Comparison of ENCODE assay signal across 26 cellular contexts in genomic region chr19:29001006-29001921, GRCh38.
DNase-seq lines count a peak whose midpoint lies in the region; ATAC-seq and TF ChIP-seq lines count a peak whose summit lies in the region.
"Had no signal": no experiment of that assay in that cellular context is flagged by ENCODE, and none has a peak within 500 bp of the region (broad histone marks: within the 10 kb centered on the region; RNA-seq: fewer than 3 reads in every experiment).

No MANE protein-coding gene starts in this region.

- H3K9me3 Mint-ChIP-seq in MCF 10A (ENCODE audit: unreplicated experiment) (peaks cover 27% of the 10 kb centered on the region), Calu3 (ENCODE audit: low read depth, unreplicated experiment) (no peaks in the 10 kb centered on the region), H9 (peaks cover 21 to 30% of the 10 kb centered on the region in 2 experiments)
- peaks cover 11% of the 10 kb centered on the region for H3K9me3 Mint-ChIP-seq in activated naive CD4-positive, alpha-beta T cell treated with anti-CD3 and anti-CD28 coated beads, Interleukin-2, amount 10 ng/mL, durations not matched to agents 7 days and 5 days
- peaks cover 3% of the 10 kb centered on the region for H3K9me3 Mint-ChIP-seq in CD4-positive, alpha-beta T cell

- H3K4me2 ChIP-seq in mesendoderm (ENCODE audit: low read length) (no peak overlapping the region), H9 (ENCODE audit: insufficient read depth, insufficient read length, low read length) (no peak overlapping the region)

- H3K27me3 ChIP-seq in breast epithelium (peaks cover 0 to 4% of the 10 kb centered on the region in 2 donors), mesendoderm (ENCODE audit: insufficient read depth, low read length, poor library complexity) (no peaks in the 10 kb centered on the region), H9 (ENCODE audit: insufficient read depth, low read length) (no peaks in the 10 kb centered on the region)
- no peaks in the 10 kb centered on the region for H3K27me3 ChIP-seq in CD4-positive, alpha-beta T cell (ENCODE audit: control insufficient read depth, insufficient read depth, low read length)
- H3K27me3 ChIP-seq: ascending aorta, neutrophil had no signal

- no peak overlapping the region; the same call in 1 of the 2 replicates for H3K14ac ChIP-seq in H9 (ENCODE audit: insufficient read depth, low read length)

- CTCF ChIA-PET in MCF 10A (lab: Yijun Ruan, JAX), result no interaction called here
- CTCF ChIA-PET in activated naive CD4-positive, alpha-beta T cell treated with anti-CD3 and anti-CD28 coated beads, Interleukin-2, amount 10 ng/mL, durations not matched to agents 7 days and 5 days (lab: Charles Lee), result no interaction called here
- CTCF ChIA-PET in CD4-positive, alpha-beta T cell (lab: Charles Lee), result no interaction called here
- CTCF ChIA-PET in Calu3 (lab: Charles Lee), result no interaction called here

- H3K18ac ChIP-seq in mesendoderm (ENCODE audit: low read length) (no peak overlapping the region), H9 (ENCODE audit: insufficient read length, low read depth, low read length) (no peak overlapping the region)

- no peaks in the 10 kb centered on the region for H3K4me1 Mint-ChIP-seq in MCF 10A (ENCODE audit: insufficient read depth, unreplicated experiment)
- H3K4me1 Mint-ChIP-seq in activated naive CD4-positive, alpha-beta T cell treated with anti-CD3 and anti-CD28 coated beads, Interleukin-2, amount 10 ng/mL, durations not matched to agents 7 days and 5 days, result no peaks in the 10 kb centered on the region
- H3K4me1 Mint-ChIP-seq in CD4-positive, alpha-beta T cell (ENCODE audit: low read depth), result no peaks in the 10 kb centered on the region
- peaks cover 22% of the 10 kb centered on the region for H3K4me1 Mint-ChIP-seq in Calu3 (ENCODE audit: low read depth, unreplicated experiment)
- H3K4me1 Mint-ChIP-seq in H9, result peaks cover 24 to 31% of the 10 kb centered on the region in 2 experiments
- H3K4me1 Mint-ChIP-seq: stimulated activated effector memory CD8-positive, alpha-beta T cell treated with anti-CD3 and anti-CD28 coated beads, Interleukin-12 subunit alpha, Interleukin-12 subunit beta, amount 100 ng/mL, for 72 hours had no signal

- no peak overlapping the region for H3K4me3 Mint-ChIP-seq in MCF 10A (ENCODE audit: unreplicated experiment)
- H3K4me3 Mint-ChIP-seq in activated naive CD4-positive, alpha-beta T cell treated with anti-CD3 and anti-CD28 coated beads, Interleukin-2, amount 10 ng/mL, durations not matched to agents 7 days and 5 days, result no peak overlapping the region
- no peak overlapping the region for H3K4me3 Mint-ChIP-seq in CD4-positive, alpha-beta T cell
- no peak overlapping the region for H3K4me3 Mint-ChIP-seq in Calu3 (ENCODE audit: low read depth, unreplicated experiment)
- no peak overlapping the region for H3K4me3 Mint-ChIP-seq in H9
- H3K4me3 Mint-ChIP-seq: activated CD8-positive, alpha-beta T cell treated with anti-CD3 and anti-CD28 coated beads, Interleukin-2, amount 10 ng/mL, durations not matched to agents 7 days and 5 days; activated naive CD4-positive, alpha-beta T cell treated with anti-CD3 and anti-CD28 coated beads for 36 hours; activated T-cell treated with anti-CD3 and anti-CD28 coated beads, Interleukin-2, amount 50 U/mL, for 24 hours; stimulated activated effector memory CD8-positive, alpha-beta T cell treated with anti-CD3 and anti-CD28 coated beads, Interleukin-12 subunit alpha, Interleukin-12 subunit beta, amount 100 ng/mL, for 72 hours had no signal

- H4K5ac ChIP-seq in mesendoderm (ENCODE audit: low read length), result no peak overlapping the region
- H4K5ac ChIP-seq in H9 (ENCODE audit: insufficient read length, low read depth, low read length), result no peak overlapping the region

- TF ChIP-seq CTCF in breast epithelium (IDR thresholded peaks at IDR 0.05) (no peak), MCF 10A (IDR thresholded peaks at IDR 0.05; ENCODE audit: unreplicated experiment) (no peak), Calu3 (IDR thresholded peaks at IDR 0.05; ENCODE audit: unreplicated experiment) (no peak), H9 (conservative IDR thresholded peaks at IDR 0.05) (no peak)
- no peak for TF ChIP-seq CTCF in CD4-positive, alpha-beta T cell (IDR thresholded peaks at IDR 0.05)

- no peaks in the 10 kb centered on the region for H3K36me3 ChIP-seq in breast epithelium
- no peaks in the 10 kb centered on the region for H3K36me3 ChIP-seq in mesendoderm (ENCODE audit: control insufficient read depth, insufficient read depth, low read length)
- H3K36me3 ChIP-seq: ascending aorta, neutrophil, tibial artery had no signal

- peak overlapping the region; percentile 7 for H3K56ac ChIP-seq in mesendoderm (ENCODE audit: low read length)
- no peak overlapping the region for H3K56ac ChIP-seq in H9 (ENCODE audit: insufficient read length, low read depth, low read length)

- H2AFZ ChIP-seq in H9 (ENCODE audit: low read length), result no peak overlapping the region

- H3K4me3 ChIP-seq in breast epithelium (no peak overlapping the region), mesendoderm (ENCODE audit: low read length) (no peak overlapping the region)
- H3K4me3 ChIP-seq: ascending aorta, tibial artery had no signal

- no peak for ATAC-seq in CD4-positive, alpha-beta T cell (ENCODE audit: poor library complexity)
- ATAC-seq: activated CD8-positive, alpha-beta T cell treated with anti-CD3 and anti-CD28 coated beads, Interleukin-2, amount 10 ng/mL, durations not matched to agents 7 days and 5 days; esophagus mucosa; left ventricle myocardium superior; stimulated activated effector memory CD8-positive, alpha-beta T cell treated with anti-CD3 and anti-CD28 coated beads, Interleukin-12 subunit alpha, Interleukin-12 subunit beta, amount 100 ng/mL, for 72 hours had no signal

- no TSS peak for BruUV-seq in MCF 10A (replicated peaks; lab: Mats Ljungman, UMichigan)
- BruUV-seq in Calu3 (replicated peaks; lab: Mats Ljungman, UMichigan), result no TSS peak

- H3K9me3 ChIP-seq in breast epithelium (peaks cover 0 to 2% of the 10 kb centered on the region in 2 donors), H9 (ENCODE audit: control insufficient read depth, low read depth, low read length) (peaks cover 8% of the 10 kb centered on the region)
- H3K9me3 ChIP-seq in CD4-positive, alpha-beta T cell (ENCODE audit: control insufficient read depth, low read length), result peaks cover 13% of the 10 kb centered on the region
- H3K9me3 ChIP-seq: ascending aorta, neutrophil had no signal

- DNase-seq in breast epithelium (ENCODE audit: low spot score in 2 of 2) (no peak), MCF 10A (ENCODE audit: unreplicated experiment) (no peak), caudate nucleus (lab: John Stamatoyannopoulos, UW) (peak in 1 of 61 donors; percentile 15), mesendoderm (peak; percentile 20), Calu3 (no peak), H9 (no peak)
- no peak for DNase-seq in activated naive CD4-positive, alpha-beta T cell treated with anti-CD3 and anti-CD28 coated beads, Interleukin-2, amount 10 ng/mL, durations not matched to agents 7 days and 5 days
- DNase-seq in CD4-positive, alpha-beta T cell, result no peak
- DNase-seq: activated CD4-positive, CD25-positive, alpha-beta regulatory T cell; activated CD8-positive, alpha-beta T cell treated with anti-CD3 and anti-CD28 coated beads, Interleukin-2, amount 10 ng/mL, durations not matched to agents 7 days and 5 days; activated naive CD4-positive, alpha-beta T cell treated with anti-CD3 and anti-CD28 coated beads for 36 hours; activated T-cell treated with anti-CD3 and anti-CD28 coated beads, Interleukin-2, amount 50 U/mL, for 24 hours; cerebellar nuclear complex; DMS79; effector CD8-positive, alpha-beta T cell; left ventricle myocardium superior; NCI-H146; NCI-H82; OCI-M1; SHP77 treated with DMSO at 0.1 percent for 48 hours; T-helper 2 cell had no signal

- no peak overlapping the region for H2BK20ac ChIP-seq in H9 (ENCODE audit: low read depth, low read length, poor library complexity, severe bottlenecking)

- H2BK15ac ChIP-seq in mesendoderm (replicated peaks; ENCODE audit: low read depth) (no peak overlapping the region), H9 (ENCODE audit: low read depth, low read length) (no peak overlapping the region)

- no peaks in the 10 kb centered on the region for H3K4me1 ChIP-seq in breast epithelium
- no peaks in the 10 kb centered on the region for H3K4me1 ChIP-seq in mesendoderm (ENCODE audit: control insufficient read depth, low read depth, low read length)
- no peaks in the 10 kb centered on the region; the same call in 1 of the 2 replicates for H3K4me1 ChIP-seq in H9 (ENCODE audit: insufficient read depth, low read length)
- H3K4me1 ChIP-seq: ascending aorta, tibial artery had no signal

- TF ChIP-seq POLR2A in breast epithelium (IDR thresholded peaks at IDR 0.05), result no peak

- H3T11ph ChIP-seq in H9 (ENCODE audit: low read length), result no peak overlapping the region

- H3K27ac ChIP-seq in breast epithelium (peak overlapping the region; percentile 5 to 32), caudate nucleus (ENCODE audit: low read depth, low read length) (peak overlapping the region; percentile 48), mesendoderm (ENCODE audit: low read depth, low read length) (no peak overlapping the region), H9 (ENCODE audit: insufficient read length, low read depth, low read length) (no peak overlapping the region)
- H3K27ac ChIP-seq in CD4-positive, alpha-beta T cell (ENCODE audit: low read depth, low read length), result no peak overlapping the region
- H3K27ac ChIP-seq: ascending aorta, neutrophil, tibial artery had no signal

- H3K23ac ChIP-seq in mesendoderm (ENCODE audit: low read length) (no peak overlapping the region), H9 (ENCODE audit: insufficient read length, low read depth, low read length) (no peak overlapping the region)

- WGBS in mesendoderm (ENCODE audit: extremely low coverage, insufficient coverage, low lambda C conversion rate), result no CpG with 5 or more reads among the region's 16 CpGs
- WGBS in H9 (ENCODE audit: extremely low coverage, insufficient read length, low lambda C conversion rate), result no CpG with 5 or more reads among the region's 16 CpGs

- intact Hi-C loops in breast epithelium (cut with DNase I; ENCODE audit: low total_unique reads), result no loop called here
- intact Hi-C loops in MCF 10A (cut with micrococcal nuclease), result no loop called here
- intact Hi-C loops in CD4-positive, alpha-beta T cell (cut with DNase I, micrococcal nuclease), result no loop called here
- intact Hi-C loops in Calu3 (cut with micrococcal nuclease; ENCODE audit: unreplicated experiment), result no loop called here

- no peak overlapping the region for H3K9ac ChIP-seq in mesendoderm (ENCODE audit: low read length)
- H3K9ac ChIP-seq in H9 (ENCODE audit: extremely low read depth, insufficient read length, low read length), result no peak overlapping the region

- H3K27ac Mint-ChIP-seq in MCF 10A (ENCODE audit: low read depth, unreplicated experiment) (no peak overlapping the region), Calu3 (ENCODE audit: unreplicated experiment) (no peak overlapping the region), H9 (no peak overlapping the region)
- H3K27ac Mint-ChIP-seq in activated naive CD4-positive, alpha-beta T cell treated with anti-CD3 and anti-CD28 coated beads, Interleukin-2, amount 10 ng/mL, durations not matched to agents 7 days and 5 days, result no peak overlapping the region
- no peak overlapping the region for H3K27ac Mint-ChIP-seq in CD4-positive, alpha-beta T cell
- H3K27ac Mint-ChIP-seq: activated CD8-positive, alpha-beta T cell treated with anti-CD3 and anti-CD28 coated beads, Interleukin-2, amount 10 ng/mL, durations not matched to agents 7 days and 5 days; activated naive CD4-positive, alpha-beta T cell treated with anti-CD3 and anti-CD28 coated beads for 36 hours; activated T-cell treated with anti-CD3 and anti-CD28 coated beads, Interleukin-2, amount 50 U/mL, for 24 hours; stimulated activated effector memory CD8-positive, alpha-beta T cell treated with anti-CD3 and anti-CD28 coated beads, Interleukin-12 subunit alpha, Interleukin-12 subunit beta, amount 100 ng/mL, for 72 hours had no signal

- H3K27me3 Mint-ChIP-seq in MCF 10A (ENCODE audit: insufficient read depth, unreplicated experiment) (no peaks in the 10 kb centered on the region), Calu3 (ENCODE audit: unreplicated experiment) (no peaks in the 10 kb centered on the region), H9 (ENCODE audit: low read depth) (peaks cover 2% of the 10 kb centered on the region)
- H3K27me3 Mint-ChIP-seq in activated naive CD4-positive, alpha-beta T cell treated with anti-CD3 and anti-CD28 coated beads, Interleukin-2, amount 10 ng/mL, durations not matched to agents 7 days and 5 days, result no peaks in the 10 kb centered on the region
- H3K27me3 Mint-ChIP-seq in CD4-positive, alpha-beta T cell, result no peaks in the 10 kb centered on the region

- H2BK120ac ChIP-seq in mesendoderm (ENCODE audit: low read depth, low read length) (no peak overlapping the region), H9 (ENCODE audit: low read depth, low read length, poor library complexity, severe bottlenecking) (no peak overlapping the region)

- H3K36me3 Mint-ChIP-seq in MCF 10A (ENCODE audit: insufficient read depth, unreplicated experiment), result no peaks in the 10 kb centered on the region
- H3K36me3 Mint-ChIP-seq in activated naive CD4-positive, alpha-beta T cell treated with anti-CD3 and anti-CD28 coated beads, Interleukin-2, amount 10 ng/mL, durations not matched to agents 7 days and 5 days, result no peaks in the 10 kb centered on the region
- H3K36me3 Mint-ChIP-seq in CD4-positive, alpha-beta T cell (ENCODE audit: low read depth), result no peaks in the 10 kb centered on the region
- peaks cover 8% of the 10 kb centered on the region for H3K36me3 Mint-ChIP-seq in Calu3 (ENCODE audit: insufficient read depth, unreplicated experiment)
- H3K36me3 Mint-ChIP-seq in H9 (ENCODE audit: insufficient read depth in 1 of 3, low read depth in 3 of 3), result peaks cover 6 to 18% (median 14%) of the 10 kb centered on the region in 3 experiments; a peak in 5 of 7 replicates
- H3K36me3 Mint-ChIP-seq: stimulated activated effector memory CD8-positive, alpha-beta T cell treated with anti-CD3 and anti-CD28 coated beads, Interleukin-12 subunit alpha, Interleukin-12 subunit beta, amount 100 ng/mL, for 72 hours had no signal

- H3K4ac ChIP-seq in mesendoderm (ENCODE audit: low read depth, low read length) (no peak overlapping the region), H9 (ENCODE audit: low read depth, low read length) (no peak overlapping the region)

- no peaks in the 10 kb centered on the region for H3K79me1 ChIP-seq in mesendoderm (ENCODE audit: low read length)
- H3K79me1 ChIP-seq in H9 (ENCODE audit: insufficient read depth, low read depth, low read length, poor library complexity, severe bottlenecking), result no peaks in the 10 kb centered on the region

- no peaks in the 10 kb centered on the region for H4K20me1 ChIP-seq in H9 (ENCODE audit: control insufficient read depth, insufficient read depth, insufficient read length)

- no peak overlapping the region for H2BK5ac ChIP-seq in mesendoderm (ENCODE audit: low read length)
- no peak overlapping the region for H2BK5ac ChIP-seq in H9 (ENCODE audit: insufficient read length, low read length)

- H3K79me2 ChIP-seq in mesendoderm (ENCODE audit: control insufficient read depth, insufficient read depth, low read length) (no peaks in the 10 kb centered on the region), H9 (ENCODE audit: insufficient read depth, low read length) (no peaks in the 10 kb centered on the region)

- no peak overlapping the region for H2BK12ac ChIP-seq in H9 (ENCODE audit: insufficient read length, low read depth, low read length)

- no peaks in the 10 kb centered on the region for H3K23me2 ChIP-seq in H9 (ENCODE audit: insufficient read length, low read depth, low read length, poor library complexity, severe bottlenecking)

- H4K8ac ChIP-seq in mesendoderm (ENCODE audit: low read depth, low read length) (no peak overlapping the region), H9 (replicated peaks; ENCODE audit: insufficient read length, low read depth, low read length) (no peak overlapping the region)

- H4K91ac ChIP-seq in H9 (ENCODE audit: insufficient read length, low read depth, low read length), result no peak overlapping the region

- H2AK5ac ChIP-seq in mesendoderm (ENCODE audit: low read length) (no peak overlapping the region), H9 (ENCODE audit: insufficient read length, low read length) (no peak overlapping the region)

- POLR2A ChIA-PET in MCF 10A (lab: Yijun Ruan, JAX), result no interaction called here
- POLR2A ChIA-PET in CD4-positive, alpha-beta T cell (lab: Charles Lee), result no interaction called here

Comparison
In these comparisons a context has a peak if more than half of its experiments do, and no peak if none do; other contexts are left out.
1. H3K27ac ChIP-seq: peak in breast epithelium (2 of 2) and caudate nucleus (single experiment); none in mesendoderm (single experiment), CD4-positive, alpha-beta T cell (single experiment) and H9 (single experiment).